In genomic region chr6:27472617-27473400, GRCh38 we compare ENCODE assay signal across 8 cellular contexts.
DNase-seq lines count a peak whose midpoint lies in the region; ATAC-seq and TF ChIP-seq lines count a peak whose summit lies in the region.

Gene ZNF184 (minus strand): TSS chr6:27473105. CDS start chr6:27472294, 811 bp downstream.

- H3K4me3 ChIP-seq in AG10803 (ENCODE audit: low read length) = peak within 1 kb of the TSS; percentile 93

- ATAC-seq in GM19025 (IDR thresholded peaks at IDR 0.05; ENCODE audit: low read depth, unreplicated experiment) = peak; percentile 93
- ATAC-seq in HG03342 (IDR thresholded peaks at IDR 0.05; ENCODE audit: unreplicated experiment) = peak; percentile 75

- peak; percentile 12 for TF ChIP-seq CTCF in AG10803 (conservative IDR thresholded peaks at IDR 0.05; ENCODE audit: low read length)

- DNase-seq in AG10803 (ENCODE audit: low read depth) (peak; percentile 98), NCI-H446 (lab: John Stamatoyannopoulos, UW) (peak; percentile 87 to 97), cerebellar nuclear complex (lab: John Stamatoyannopoulos, UW) (peak; percentile 68 to 80), islet precursor cell (peak; percentile 99)
- peak; percentile 74 for DNase-seq in activated CD4-positive, CD25-positive, alpha-beta regulatory T cell treated with anti-CD3 and anti-CD28 coated beads, Interleukin-2, amount 50 U/mL, for 16 hours (ENCODE audit: low read depth, low spot score)
- peak; percentile 65 to 81 (median 78) for DNase-seq in stimulated activated CD4-positive, alpha-beta T cell treated with anti-CD3 and anti-CD28 coated beads, Interleukin-12 subunit alpha, Interleukin-12 subunit beta, amount 100 ng/mL, for 48 hours (ENCODE audit: low read depth in 2 of 3, low spot score in 1 of 3)

Comparison
In these comparisons a context has a peak if more than half of its experiments do, and no peak if none do; other contexts are left out.
1. Peak in every context shown above with its lines: DNase-seq, ATAC-seq and H3K4me3 ChIP-seq.